8 cellular contexts compared by ENCODE assay signal in genomic region chr12:31077998-31078397, GRCh38. TPM values are rescaled to one million over a fixed set of nuclear protein-coding genes. Genes with fewer than 3 reads are reported as not detected.
A peak's percentile ranks its signal among the peaks of the same experiment; 100 is the strongest.
DNase-seq lines count a peak whose midpoint lies in the region; ATAC-seq and TF ChIP-seq lines count a peak whose summit lies in the region.
"Not testable (repeated sequence)": the region's sequence is repeated elsewhere in the genome, so short reads cannot be mapped to it uniquely, and the experiment has no call there.

No MANE protein-coding gene starts in this region.

- TF ChIP-seq CTCF in HEK293 (tag by site-specific recombination; IDR thresholded peaks at IDR 0.05) = peak; percentile 29; the same call in 1 of the 2 replicates
- not testable (repeated sequence) for TF ChIP-seq CTCF in Loucy (conservative IDR thresholded peaks at IDR 0.05; ENCODE audit: low read length); WTC11 (IDR thresholded peaks at IDR 0.05); chondrocyte (IDR thresholded peaks at IDR 0.05)
- TF ChIP-seq CTCF in smooth muscle cell (IDR thresholded peaks at IDR 0.05; ENCODE audit: borderline replicate concordance, insufficient read depth, poor library complexity, severe bottlenecking) = peak; percentile 13

- H3K4me1 ChIP-seq in HEK293 (ENCODE audit: control insufficient read depth, insufficient read depth, low read length); Loucy (ENCODE audit: insufficient read depth, low read length, poor library complexity, severe bottlenecking); smooth muscle cell (ENCODE audit: low read depth): not testable (repeated sequence)

- H3K27me3 Mint-ChIP-seq in WTC11 (ENCODE audit: low read depth); chondrocyte (ENCODE audit: low read depth): not testable (repeated sequence)

- not testable (repeated sequence) for H2AFZ ChIP-seq in Loucy (ENCODE audit: low read length); smooth muscle cell (ENCODE audit: low read depth)

- not testable (repeated sequence) for H3K4me3 Mint-ChIP-seq in WTC11
- peak overlapping the region; percentile 55 for H3K4me3 Mint-ChIP-seq in chondrocyte (ENCODE audit: unreplicated experiment)

- not testable (repeated sequence) for H3K9ac ChIP-seq in Loucy (ENCODE audit: low read depth, low read length, poor library complexity, severe bottlenecking)
- H3K9ac ChIP-seq in smooth muscle cell (ENCODE audit: low read depth) = peak overlapping the region; percentile 59

- DNase-seq in Caki2 (ENCODE audit: low read depth) (peak; percentile 56), RPMI7951 (ENCODE audit: low read depth) (peak; percentile 16), myocyte (ENCODE audit: low read depth) (peak; percentile 11)
- not testable (repeated sequence) for DNase-seq in WTC11 (ENCODE audit: low spot score); chondrocyte (ENCODE audit: low spot score); smooth muscle cell (lab: John Stamatoyannopoulos, UW; ENCODE audit: unreplicated experiment)

- not testable (repeated sequence) for H3K27me3 ChIP-seq in Loucy (ENCODE audit: insufficient read depth, low read length, poor library complexity, severe bottlenecking); smooth muscle cell (ENCODE audit: low read depth)

- not testable (repeated sequence) for ATAC-seq in WTC11

- not testable (repeated sequence) for H3K9me2 ChIP-seq in Loucy (replicated peaks; ENCODE audit: low read depth, low read length)

- not testable (repeated sequence) for H4K20me1 ChIP-seq in Loucy (ENCODE audit: insufficient read depth, low read length, poor library complexity, severe bottlenecking); smooth muscle cell (ENCODE audit: low read depth)

- CTCF ChIA-PET in HEK293 (lab: Yijun Ruan, JAX) = interaction anchor here (0.6 kb wide), 2 partner anchors 78 to 934 kb away, joined by 4 to 5 read pairs; no protein-coding TSS in a partner anchor
- CTCF ChIA-PET in WTC11 (lab: Charles Lee) = not testable (repeated sequence)

- H3K4me2 ChIP-seq in Loucy (ENCODE audit: low read depth, low read length, poor library complexity, severe bottlenecking) = not testable (repeated sequence)
- H3K4me2 ChIP-seq in smooth muscle cell = peak overlapping the region; percentile 70

- H3K27ac Mint-ChIP-seq in WTC11 (peak overlapping the region; percentile 86), chondrocyte (ENCODE audit: unreplicated experiment) (peak overlapping the region; percentile 95)

- 58% methylated on average over 8 of the region's 8 CpGs for WGBS in smooth muscle cell (ENCODE audit: low lambda C conversion rate)

- H3K9me3 Mint-ChIP-seq in WTC11; chondrocyte (ENCODE audit: low read depth): not testable (repeated sequence)

- peak overlapping the region; percentile 59; the same call in 1 of the 2 replicates for H3K27ac ChIP-seq in HEK293 (ENCODE audit: extremely low read depth, low read depth, low read length)
- H3K27ac ChIP-seq in smooth muscle cell (ENCODE audit: low read depth) = peak overlapping the region; percentile 92

- in situ Hi-C loops in Caki2 (cut with HindIII; ENCODE audit: low pct_unique_long_range_greater_than_20kb, low sequenced_read_pairs) = not testable (repeated sequence)

- peaks cover 48% of the 10 kb centered on the region for H3K4me1 Mint-ChIP-seq in WTC11
- H3K4me1 Mint-ChIP-seq in chondrocyte (ENCODE audit: low read depth) = peaks cover 47% of the 10 kb centered on the region

- not testable (repeated sequence) for H3K4me3 ChIP-seq in HEK293 (ENCODE audit: low read depth, low read length); smooth muscle cell
- peak overlapping the region; percentile 29 for H3K4me3 ChIP-seq in Loucy (ENCODE audit: low read length, poor library complexity, severe bottlenecking)

- not testable (repeated sequence) for H3F3A ChIP-seq in Loucy (ENCODE audit: low read depth); smooth muscle cell (ENCODE audit: low read depth)

- H3K79me2 ChIP-seq in Loucy (ENCODE audit: insufficient read depth, low read length) = peaks cover 48% of the 10 kb centered on the region
- peaks cover 14% of the 10 kb centered on the region for H3K79me2 ChIP-seq in smooth muscle cell (ENCODE audit: low read depth)

- not testable (repeated sequence) for H3K9me3 ChIP-seq in HEK293 (ENCODE audit: control insufficient read depth, insufficient read depth, low read depth, low read length); Loucy (ENCODE audit: insufficient read depth, low read depth, low read length); smooth muscle cell (replicated peaks; ENCODE audit: low read depth)

- peaks cover 0 to 29% of the 10 kb centered on the region in 2 experiments; a peak in 2 of 3 replicates for H3K36me3 ChIP-seq in HEK293 (ENCODE audit: control insufficient read depth in 2 of 2, insufficient read depth in 1 of 2, low read length in 2 of 2)
- H3K36me3 ChIP-seq in Loucy (ENCODE audit: insufficient read depth, low read length); smooth muscle cell (ENCODE audit: low read depth): not testable (repeated sequence)

- POLR2A ChIA-PET in HEK293 (lab: Yijun Ruan, JAX) = not testable (repeated sequence)
- POLR2A ChIA-PET in WTC11 (lab: Charles Lee) = interaction anchor here (0.6 kb wide), 1 partner anchor 429 kb away, joined by 3 read pairs; no protein-coding TSS in a partner anchor

- H3K36me3 Mint-ChIP-seq in WTC11 = peaks cover 20% of the 10 kb centered on the region
- H3K36me3 Mint-ChIP-seq in chondrocyte (ENCODE audit: low read depth) = not testable (repeated sequence)

TF ChIP-seq in HEK293, 187 proteins besides CTCF, POLR2A, EP300 and RAD21:
- TF ChIP-seq PRDM1 (tag by site-specific recombination; IDR thresholded peaks at IDR 0.05) (0 out of 2 replicates have a peak, but pooled peaks have one; percentile 18), ZNF660 (tag by site-specific recombination; IDR thresholded peaks at IDR 0.05) (0 out of 2 replicates have a peak, but pooled peaks have one; percentile 24), ZSCAN30 (tag by site-specific recombination; IDR thresholded peaks at IDR 0.05) (peak; percentile 55; the same call in 1 of the 2 replicates), ZNF654 (tag by site-specific recombination; IDR thresholded peaks at IDR 0.05; ENCODE audit: low read depth) (peak; percentile 75), ZFP37 (tag by site-specific recombination; IDR thresholded peaks at IDR 0.05) (0 out of 2 replicates have a peak, but pooled peaks have one; percentile 29), ZNF366 (tag by site-specific recombination; conservative IDR thresholded peaks at IDR 0.05) (peak; percentile 91; the same call in 1 of the 2 replicates)
TF ChIP-seq in HEK293: peak in this region for 6; not testable (repeated sequence) for 181.

RNA-seq across cellular contexts. Expression of gene DDX11, which starts 4.3 kb away (rescaled TPM):
- total RNA-seq in Caki2 (2014; rRNA removed; shearing (Covaris generic); ENCODE audit: low replicate concordance) = 33.7 and 48.8 TPM in 2 replicates
- total RNA-seq in RPMI7951 (2014; rRNA removed; shearing (Covaris generic)) = 10.2 and 11.4 TPM in 2 replicates
- 179 to 219 TPM (median 186 TPM) in 3 replicates for total RNA-seq in WTC11 (2021)
- 25.9 to 43.1 TPM (median 26.6 TPM) in 3 replicates for total RNA-seq in chondrocyte
- total RNA-seq in myocyte = 17.8 and 23.7 TPM in 2 replicates
- polyA plus RNA-seq in myocyte (2012) = 13.3 TPM
- 13.5 and 22.8 TPM in 2 replicates for total RNA-seq in smooth muscle cell
- 13.4 and 27.3 TPM in 2 replicates for polyA plus RNA-seq in smooth muscle cell
